In genomic region chr5:159510282-159510681, GRCh38 we compare ENCODE assay signal across 11 cellular contexts.
DNase-seq lines count a peak whose midpoint lies in the region; TF ChIP-seq lines count a peak whose summit lies in the region.
"Had no signal": no experiment of that assay in that cellular context is flagged by ENCODE, and none has a peak within 500 bp of the region (broad histone marks: within the 10 kb centered on the region; RNA-seq: fewer than 3 reads in every experiment).

No MANE protein-coding gene starts in this region.

- H3K27ac ChIP-seq in smooth muscle cell (ENCODE audit: low read depth), result peak overlapping the region; percentile 36

- TF ChIP-seq CTCF in astrocyte of the spinal cord (IDR thresholded peaks at IDR 0.05; ENCODE audit: low read depth, low read length) (no peak), smooth muscle cell (IDR thresholded peaks at IDR 0.05; ENCODE audit: borderline replicate concordance, insufficient read depth, poor library complexity, severe bottlenecking) (no peak)

- peak overlapping the region; percentile 31 for H3K4me2 ChIP-seq in smooth muscle cell

- no peak overlapping the region for H2AFZ ChIP-seq in smooth muscle cell (ENCODE audit: low read depth)

- no peak overlapping the region for H3K4me3 ChIP-seq in H7 (ENCODE audit: insufficient read depth, low read depth, low read length)
- no peak overlapping the region for H3K4me3 ChIP-seq in astrocyte of the spinal cord (ENCODE audit: low read depth, low read length)
- H3K4me3 ChIP-seq in smooth muscle cell, result no peak overlapping the region

- H4K20me1 ChIP-seq in smooth muscle cell (ENCODE audit: low read depth), result no peaks in the 10 kb centered on the region

- H3K9ac ChIP-seq in smooth muscle cell (ENCODE audit: low read depth), result no peak overlapping the region

- DNase-seq in H7, result peak; percentile 72
- DNase-seq in astrocyte of the spinal cord (ENCODE audit: low read depth, low spot score), result peak; percentile 92
- DNase-seq in iPS DF 4.7 (ENCODE audit: extremely low read depth, low spot score), result peak; percentile 41
- peak; percentile 47 for DNase-seq in smooth muscle cell (lab: John Stamatoyannopoulos, UW; ENCODE audit: unreplicated experiment)
- DNase-seq in SW 1271 (lab: John Stamatoyannopoulos, UW), result no peak
- DNase-seq in glomerular visceral epithelial cell (ENCODE audit: extremely low spot score), result no peak
- DNase-seq in NCI-H2107 (lab: John Stamatoyannopoulos, UW), result no peak
- DNase-seq in stimulated activated CD4-positive, alpha-beta T cell treated with anti-CD3 and anti-CD28 coated beads, Interleukin-12 subunit alpha, Interleukin-12 subunit beta, amount 100 ng/mL, for 4 hours, result no peak
- DNase-seq: activated CD4-positive, alpha-beta memory T cell treated with anti-CD3 and anti-CD28 coated beads, Interleukin-2, amount 10 ng/mL, durations not matched to agents 7 days and 5 days; effector CD8-positive, alpha-beta T cell; NCI-H345 had no signal

- H3K36me3 ChIP-seq in H7 (replicated peaks; ENCODE audit: control insufficient read depth, insufficient read depth, low read length) (no peaks in the 10 kb centered on the region), smooth muscle cell (ENCODE audit: low read depth) (no peaks in the 10 kb centered on the region)

- 11% methylated on average over 3 of the region's 3 CpGs for WGBS in smooth muscle cell (ENCODE audit: low lambda C conversion rate)

- H3K27me3 ChIP-seq in H7 (ENCODE audit: control insufficient read depth, insufficient read depth, low read length), result no peaks in the 10 kb centered on the region
- H3K27me3 ChIP-seq in smooth muscle cell (ENCODE audit: low read depth), result no peaks in the 10 kb centered on the region

- no peaks in the 10 kb centered on the region for H3K79me2 ChIP-seq in smooth muscle cell (ENCODE audit: low read depth)

- in situ Hi-C loops in astrocyte of the spinal cord (cut with HindIII; ENCODE audit: low sequenced_read_pairs), result no loop called here

- peaks cover 9% of the 10 kb centered on the region for H3F3A ChIP-seq in smooth muscle cell (ENCODE audit: low read depth)

- H3K4me1 ChIP-seq in smooth muscle cell (ENCODE audit: low read depth), result peaks cover 7% of the 10 kb centered on the region

- H3K9me3 ChIP-seq in smooth muscle cell (replicated peaks; ENCODE audit: low read depth), result no peaks in the 10 kb centered on the region

Comparison
In these comparisons a context has a peak if more than half of its experiments do, and no peak if none do; other contexts are left out.
1. DNase-seq: peak in H7 (single experiment), astrocyte of the spinal cord (single experiment), iPS DF 4.7 (single experiment) and smooth muscle cell (single experiment); none in SW 1271 (0 of 2), glomerular visceral epithelial cell (single experiment), NCI-H2107 (single experiment) and stimulated activated CD4-positive, alpha-beta T cell treated with anti-CD3 and anti-CD28 coated beads, Interleukin-12 subunit alpha, Interleukin-12 subunit beta, amount 100 ng/mL, for 4 hours (single experiment).